8 cellular contexts compared by ENCODE assay signal in the genomic region with DNA sequence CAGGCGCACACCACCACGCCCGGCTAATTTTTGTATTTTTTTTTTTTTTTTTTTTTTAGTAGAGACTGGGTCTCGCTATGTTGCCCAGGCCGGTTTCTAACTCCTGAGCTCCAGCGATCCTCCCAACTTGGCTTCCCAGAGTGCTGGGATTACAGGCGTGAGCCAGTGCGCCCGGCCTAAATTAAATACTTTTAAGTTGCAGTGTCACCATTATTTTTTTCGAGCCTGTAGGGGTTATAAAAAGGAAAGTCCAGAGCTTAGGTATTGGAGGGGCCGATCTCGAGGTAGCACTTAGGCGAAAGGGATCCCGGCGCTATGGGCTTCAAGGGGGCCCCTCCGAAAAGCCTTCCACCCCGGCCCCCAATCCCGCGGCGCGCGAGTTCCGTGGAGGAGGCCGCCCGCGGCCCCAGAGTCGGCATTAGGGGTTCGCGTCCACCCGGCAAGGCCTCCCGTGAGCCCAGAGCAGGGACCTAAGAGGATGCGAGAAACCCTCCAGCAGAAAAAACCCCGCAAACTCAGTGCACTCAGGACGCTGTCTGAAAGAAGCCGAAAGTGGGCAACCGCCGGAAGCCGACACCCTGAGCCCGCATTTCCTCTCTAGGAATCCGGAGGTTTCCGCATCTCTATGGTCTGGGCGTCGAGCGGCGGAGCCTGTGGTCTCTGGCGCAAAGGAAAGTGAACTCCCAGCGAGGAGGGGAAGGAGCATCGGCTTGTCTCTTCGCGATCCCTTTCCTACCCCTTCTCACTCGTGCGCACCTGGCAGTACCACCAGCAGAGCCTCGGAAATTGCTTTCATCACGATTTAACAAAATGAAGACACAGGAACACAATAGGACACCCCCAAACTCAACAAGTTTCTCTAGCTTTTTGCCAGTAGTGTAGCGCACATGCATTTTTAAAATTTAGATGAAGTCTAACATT. TPM values are rescaled to one million over a fixed set of nuclear protein-coding genes. Genes with fewer than 3 reads are reported as not detected.
DNase-seq lines count a peak whose midpoint lies in the region; ATAC-seq and TF ChIP-seq lines count a peak whose summit lies in the region.

No MANE protein-coding gene starts in this region.

- peak overlapping the region; percentile 86 for H3K4me3 Mint-ChIP-seq in activated CD4-positive, alpha-beta T cell treated with anti-CD3 and anti-CD28 coated beads, Interleukin-2, amount 10 ng/mL, durations not matched to agents 24 days and 14 days

- no peak for TF ChIP-seq CTCF in AG09319 (IDR thresholded peaks at IDR 0.05; ENCODE audit: low read depth, low read length)
- no peak for TF ChIP-seq CTCF in coronary artery (IDR thresholded peaks at IDR 0.05)

- DNase-seq in AG09319 (ENCODE audit: extremely low read depth, low read depth) = peak; percentile 64
- DNase-seq in NCI-H510A treated with DMSO at 0.1 percent for 48 hours (lab: John Stamatoyannopoulos, UW) = peak; percentile 94
- DNase-seq in activated CD4-positive, alpha-beta T cell treated with anti-CD3 and anti-CD28 coated beads, Interleukin-2, amount 10 ng/mL, durations not matched to agents 24 days and 14 days = peak; percentile 96
- peak; percentile 83 for DNase-seq in coronary artery (ENCODE audit: low spot score)
- peak; percentile 79 for DNase-seq in left lobe of liver (ENCODE audit: low spot score)
- peak; percentile 84 for DNase-seq in stimulated activated CD4-positive, alpha-beta T cell treated with anti-CD3 and anti-CD28 coated beads, Interleukin-1b, Interleukin-23, amount 100 ng/mL, for 48 hours

- peak overlapping the region; percentile 97 for H3K27ac Mint-ChIP-seq in activated CD4-positive, alpha-beta T cell treated with anti-CD3 and anti-CD28 coated beads, Interleukin-2, amount 10 ng/mL, durations not matched to agents 24 days and 14 days

- peak overlapping the region; percentile 84 to 91 for H3K27ac ChIP-seq in coronary artery

- peak overlapping the region; percentile 80 for H3K4me3 ChIP-seq in coronary artery

- peak; percentile 53 for ATAC-seq in GM19043 (IDR thresholded peaks at IDR 0.05; ENCODE audit: low read depth, unreplicated experiment)
- ATAC-seq in HG03354 (IDR thresholded peaks at IDR 0.05; ENCODE audit: poor library complexity, severe bottlenecking, unreplicated experiment) = peak; percentile 82
- ATAC-seq in left lobe of liver = peak; percentile 95

- intact Hi-C loops in activated CD4-positive, alpha-beta T cell treated with anti-CD3 and anti-CD28 coated beads, Interleukin-2, amount 10 ng/mL, durations not matched to agents 24 days and 14 days (cut with micrococcal nuclease) = loop anchor here (1.0 to 5.0 kb wide), 6 partner anchors 14 to 148 kb away; a partner anchor contains a TSS

- H3K27me3 Mint-ChIP-seq in activated CD4-positive, alpha-beta T cell treated with anti-CD3 and anti-CD28 coated beads, Interleukin-2, amount 10 ng/mL, durations not matched to agents 24 days and 14 days = peaks cover 12% of the 10 kb centered on the region

- H3K9me3 Mint-ChIP-seq in activated CD4-positive, alpha-beta T cell treated with anti-CD3 and anti-CD28 coated beads, Interleukin-2, amount 10 ng/mL, durations not matched to agents 24 days and 14 days = no peaks in the 10 kb centered on the region

- H3K36me3 Mint-ChIP-seq in activated CD4-positive, alpha-beta T cell treated with anti-CD3 and anti-CD28 coated beads, Interleukin-2, amount 10 ng/mL, durations not matched to agents 24 days and 14 days (ENCODE audit: low read depth) = no peaks in the 10 kb centered on the region

- H3K4me1 Mint-ChIP-seq in activated CD4-positive, alpha-beta T cell treated with anti-CD3 and anti-CD28 coated beads, Interleukin-2, amount 10 ng/mL, durations not matched to agents 24 days and 14 days = peaks cover 22% of the 10 kb centered on the region

RNA-seq across cellular contexts. Expression of a gene that starts 14.1 kb away (rescaled TPM):
- total RNA-seq in activated CD4-positive, alpha-beta T cell treated with anti-CD3 and anti-CD28 coated beads, Interleukin-2, amount 10 ng/mL, durations not matched to agents 24 days and 14 days = 2.2 and 3.1 TPM in 2 replicates
- total RNA-seq in left lobe of liver = 3.0 TPM

Comparison
In these comparisons a context has a peak if more than half of its experiments do, and no peak if none do; other contexts are left out.
1. Peak in every context shown above with its lines: DNase-seq, ATAC-seq, H3K4me3 ChIP-seq and H3K27ac ChIP-seq.